In genomic region chr14:64387738-64388532, GRCh38 we compare ENCODE assay signal across 1 cellular context.
TF ChIP-seq lines count a peak whose summit lies in the region.

Gene MTHFD1, plus strand, starts transcription at chr14:64388353. Its CDS starts 75 bp downstream, at chr14:64388428.

TF ChIP-seq in GM12878, 131 proteins besides CTCF, POLR2A, EP300 and RAD21 (continued from another document):
- peak; percentile 54 for TF ChIP-seq BCL3 (IDR thresholded peaks at IDR 0.05; ENCODE audit: borderline replicate concordance, insufficient read depth, low read depth, low read length, poor library complexity, severe bottlenecking)
